15 cellular contexts compared by ENCODE assay signal in the genomic region with DNA sequence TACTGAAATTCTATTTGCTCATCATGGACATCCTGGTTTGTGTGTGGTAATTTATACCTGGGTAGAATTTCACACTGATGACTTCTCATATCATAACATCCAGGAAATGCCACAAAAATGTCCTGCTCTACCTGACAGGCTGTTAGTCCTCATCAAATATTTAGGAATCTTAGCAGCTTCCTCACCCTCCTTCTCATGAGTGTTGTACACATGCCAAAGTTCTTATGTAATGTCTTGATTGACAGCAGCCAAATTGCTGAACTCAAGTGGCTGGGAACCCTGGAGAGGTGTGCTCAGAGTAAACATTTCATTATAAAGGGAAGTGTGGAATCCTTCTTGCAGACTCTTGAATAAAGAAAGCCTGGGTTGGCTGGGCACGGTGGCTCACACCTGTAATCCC. TPM values are rescaled to one million over a fixed set of nuclear protein-coding genes. Genes with fewer than 3 reads are reported as not detected.
A peak's percentile ranks its signal among the peaks of the same experiment; 100 is the strongest.
DNase-seq lines count a peak whose midpoint lies in the region; ATAC-seq, FAIRE-seq and TF ChIP-seq lines count a peak whose summit lies in the region.
"Had no signal": no experiment of that assay in that cellular context is flagged by ENCODE, and none has a peak within 500 bp of the region (broad histone marks: within the 10 kb centered on the region; RNA-seq: fewer than 3 reads in every experiment).

No MANE protein-coding gene starts in this region.

- in situ Hi-C loops in K562 (cut with MboI) = no loop called here

- H2AFZ ChIP-seq in K562 (ENCODE audit: low read depth, low read length) (no peak overlapping the region), trophoblast cell (ENCODE audit: insufficient read depth, low read length, poor library complexity) (no peak overlapping the region)
- H2AFZ ChIP-seq: parathyroid adenoma had no signal

- TF ChIP-seq RAD21 in K562 (CRISPR knock-in tag; conservative IDR thresholded peaks at IDR 0.05 in 1 of 2, IDR thresholded peaks at IDR 0.05 in 1 of 2) = no peak

- CTCF ChIA-PET in K562 (lab: Yijun Ruan, JAX; ENCODE audit: low intra/inter-chr PET ratio) = no interaction called here

- TF ChIP-seq EP300 in K562 (IDR thresholded peaks at IDR 0.05; ENCODE audit: low read length) = no peak

- no peak overlapping the region for H4K91ac ChIP-seq in trophoblast cell (ENCODE audit: low read depth, low read length)

- H2BK5ac ChIP-seq in trophoblast cell (ENCODE audit: low read depth, low read length, poor library complexity) = no peak overlapping the region

- H3K4me2 ChIP-seq in K562 (ENCODE audit: insufficient read depth, low read length) (no peak overlapping the region), trophoblast cell (ENCODE audit: low read length) (no peak overlapping the region)

- H3K27ac ChIP-seq in K562 (ENCODE audit: extremely low read depth, low read depth, low read length) (no peak overlapping the region), trophoblast cell (ENCODE audit: low read depth, low read length) (no peak overlapping the region)
- H3K27ac ChIP-seq: parathyroid adenoma, SK-N-MC had no signal

- POLR2A ChIA-PET in K562 (lab: Yijun Ruan, JAX) = interaction anchor here (0.7 kb wide), 1 partner anchor 14 kb away, joined by 3 read pairs; no protein-coding TSS in a partner anchor

- no peak overlapping the region for H3K18ac ChIP-seq in trophoblast cell (ENCODE audit: low read length)

- no peak overlapping the region for H3K4ac ChIP-seq in trophoblast cell (ENCODE audit: low read depth, low read length)

- H3K23ac ChIP-seq in trophoblast cell (ENCODE audit: low read length) = no peak overlapping the region

- H3K4me1 ChIP-seq in K562 (replicated peaks in 1 of 2; ENCODE audit: control insufficient read depth in 2 of 2, insufficient read depth in 2 of 2, low read length in 2 of 2) (no peaks in the 10 kb centered on the region), trophoblast cell (ENCODE audit: control insufficient read depth in 1 of 2, insufficient read depth in 2 of 2, low read length in 2 of 2) (peaks cover 0 to 3% of the 10 kb centered on the region in 2 experiments)
- H3K4me1 ChIP-seq: parathyroid adenoma had no signal

- H4K8ac ChIP-seq in trophoblast cell (ENCODE audit: low read depth, low read length) = no peak overlapping the region

- H3K79me2 ChIP-seq in K562 (ENCODE audit: control insufficient read depth, insufficient read depth, low read length) = no peaks in the 10 kb centered on the region
- H3K79me2 ChIP-seq in trophoblast cell (ENCODE audit: control insufficient read depth, insufficient read depth, low read length, poor library complexity) = no peaks in the 10 kb centered on the region

- no peak for FAIRE-seq in K562 (lab: Jason Lieb, UNC)
- FAIRE-seq: GM12878 had no signal

- H3K79me1 ChIP-seq in trophoblast cell (ENCODE audit: low read length) = no peaks in the 10 kb centered on the region

- H3K9me1 ChIP-seq in K562 (ENCODE audit: control insufficient read depth, insufficient read depth, low read length) = no peaks in the 10 kb centered on the region

- no peak overlapping the region for H2BK120ac ChIP-seq in trophoblast cell (ENCODE audit: insufficient read depth, low read length, poor library complexity)

- H3K9ac ChIP-seq in K562 (ENCODE audit: insufficient read depth in 1 of 2, low read depth in 2 of 2, low read length in 2 of 2) = no peak overlapping the region
- H3K9ac ChIP-seq in trophoblast cell (ENCODE audit: low read length) = no peak overlapping the region
- H3K9ac ChIP-seq: parathyroid adenoma had no signal

- H4K20me1 ChIP-seq in K562 (replicated peaks; ENCODE audit: control insufficient read depth, insufficient read depth, low read length) = 0 out of 2 replicates have a peak, but pooled peaks cover 2% of the 10 kb centered on the region

- H3K36me3 ChIP-seq in K562 (ENCODE audit: control insufficient read depth, insufficient read depth, low read length) = no peaks in the 10 kb centered on the region
- no peaks in the 10 kb centered on the region for H3K36me3 ChIP-seq in trophoblast cell (ENCODE audit: control insufficient read depth in 1 of 2, insufficient read depth in 2 of 2, low read length in 2 of 2)

- H3K14ac ChIP-seq in trophoblast cell (ENCODE audit: low read length) = no peak overlapping the region

- 15% methylated on average over 1 of the region's 1 CpG for WGBS in K562 (ENCODE audit: insufficient coverage, low coverage, missing lambda C conversion rate)
- WGBS in trophoblast cell (ENCODE audit: extremely low coverage, insufficient coverage, insufficient read length) = no CpG with 5 or more reads among the region's 1 CpG

- DNase-seq in NCI-H1417 (lab: John Stamatoyannopoulos, UW) (peak in 2 of 3 experiments; percentile 58 to 70), NCI-H1417 treated with DMSO at 0.1 percent for 48 hours (lab: John Stamatoyannopoulos, UW) (no peak), NCI-H187 (lab: John Stamatoyannopoulos, UW) (peak; percentile 13 to 29), K562 (ENCODE audit: extremely low read depth in 1 of 4, low spot score in 3 of 4) (no peak), trophoblast cell (peak; percentile 30 to 78), head of caudate nucleus (no peak), GM10266 (ENCODE audit: extremely low spot score) (no peak)
- DNase-seq: activated B cell treated with CpG ODN at 0.5 μM for 24 hours; activated CD8-positive, alpha-beta memory T cell treated with anti-CD3 and anti-CD28 coated beads, Interleukin-2, amount 50 U/mL, for 48 hours; MV-4-11 had no signal

- no peak overlapping the region for H2BK12ac ChIP-seq in trophoblast cell (ENCODE audit: low read length)

- H3K9me3 ChIP-seq in K562 (replicated peaks; ENCODE audit: control insufficient read depth, insufficient read depth, low read depth, low read length) (no peaks in the 10 kb centered on the region), trophoblast cell (ENCODE audit: insufficient read depth, low read depth, low read length) (no peaks in the 10 kb centered on the region)

- intact Hi-C loops in K562 (cut with micrococcal nuclease) (no loop called here), head of caudate nucleus (cut with DNase I) (no loop called here)

- H3K4me3 ChIP-seq in K562 (no peak overlapping the region), trophoblast cell (ENCODE audit: low read depth, low read length) (no peak overlapping the region)
- H3K4me3 ChIP-seq: GM12878, SK-N-MC had no signal

- TF ChIP-seq CTCF in K562 (IDR thresholded peaks at IDR 0.05 in 2 of 3, conservative IDR thresholded peaks at IDR 0.05 in 1 of 3; ENCODE audit: insufficient read depth in 2 of 3, low read depth in 1 of 3, low read length in 3 of 3) (no peak), GM10266 (IDR thresholded peaks at IDR 0.05; ENCODE audit: control insufficient read depth, insufficient read depth, low read depth, missing control alignments) (no peak)

- H3K27me3 ChIP-seq in K562 (ENCODE audit: control insufficient read depth in 2 of 2, insufficient read depth in 2 of 2, low read length in 2 of 2) (no peaks in the 10 kb centered on the region; a peak in 1 of 5 replicates), trophoblast cell (ENCODE audit: insufficient read depth, low read length) (no peaks in the 10 kb centered on the region)

- ATAC-seq in K562 (no peak), GM21825 (IDR thresholded peaks at IDR 0.05; ENCODE audit: unreplicated experiment) (no peak)
- ATAC-seq: activated naive CD4-positive, alpha-beta T cell treated with anti-CD3 and anti-CD28 coated beads, Interleukin-2, amount 50 U/mL, for 72 hours; GM12878 had no signal

- H2AK5ac ChIP-seq in trophoblast cell (ENCODE audit: low read length) = no peak overlapping the region

- no TSS peak for BruUV-seq in K562 (replicated peaks; lab: Mats Ljungman, UMichigan)

- no peak overlapping the region for H4K12ac ChIP-seq in trophoblast cell (ENCODE audit: low read depth, low read length)

- TF ChIP-seq POLR2A in K562 (conservative IDR thresholded peaks at IDR 0.05) = no peak

TF ChIP-seq in K562, 482 proteins besides CTCF, POLR2A, EP300 and RAD21 (continues in another document):
- peak; percentile 87 for TF ChIP-seq PKNOX1 (IDR thresholded peaks at IDR 0.05)

RNA-seq across cellular contexts. Expression of gene EEPD1, which starts 8.9 kb away (rescaled TPM):
- total RNA-seq in K562 (2011; cell fraction: chromatin; rRNA removed; ENCODE audit: low replicate concordance) = 0.77 and 1.5 TPM in 2 replicates
- 1.3 and 1.5 TPM in 2 replicates for total RNA-seq in K562 (2011; cell fraction: nucleolus; rRNA removed)
- 1.0 and 1.2 TPM in 2 replicates for total RNA-seq in K562 (2011; cell fraction: nucleoplasm; rRNA removed)
- 0.78 and 1.5 TPM in 2 replicates for total RNA-seq in K562 (2014; rRNA removed)
- 0.38 and 0.84 TPM in 2 replicates for total RNA-seq in K562 (2014; rRNA removed; fragmentation: Illumina TruSeq; extraction: Trizol)
- 0.68 and 0.76 TPM in 2 replicates for total RNA-seq in K562 (2015; rRNA removed; fragmentation: Illumina TruSeq; extraction: Trizol)
- 0.71 and 1.9 TPM in 2 replicates for total RNA-seq in K562 (2021)
- 0.33 and 0.42 TPM in 2 replicates for polyA plus RNA-seq in K562 (2011; rRNA removed)
- polyA plus RNA-seq in K562 (2011; cell fraction: cytosol; rRNA removed) = 0.22 and 0.52 TPM in 2 replicates
- polyA plus RNA-seq in K562 (2011; cell fraction: nucleus; rRNA removed) = 0.67 and 0.71 TPM in 2 replicates
- 0.72 and 0.91 TPM in 2 replicates for polyA plus RNA-seq in K562 (2012)
- polyA plus RNA-seq in K562 (2014; fragmentation: Illumina TruSeq; extraction: Trizol) = 0.70 and 0.75 TPM in 2 replicates
- polyA plus RNA-seq in K562 (2014; fragmentation: Nextera tagmentation; extraction: Ambion mirVana) = under 1 TPM in 1 of 2 experiments, not detected in 1; 0.01 TPM
- polyA plus RNA-seq in K562 (2014; rRNA removed) = 0.85 and 1.1 TPM in 2 replicates
- polyA minus RNA-seq in K562 (2011; rRNA and poly(A)+ RNA removed) = 0.21 and 0.46 TPM in 2 replicates
- 0.82 TPM in 1 of 2 replicates, not detected in the other for polyA minus RNA-seq in K562 (2011; cell fraction: cytosol; rRNA and poly(A)+ RNA removed)
- 0.81 and 1.1 TPM in 2 replicates for polyA minus RNA-seq in K562 (2011; cell fraction: nucleus; rRNA and poly(A)+ RNA removed)
- polyA plus RNA-seq in trophoblast cell (2013) = 22.7 and 22.9 TPM in 2 replicates

Comparison
In these comparisons a context has a peak if more than half of its experiments do, and no peak if none do; other contexts are left out.
1. DNase-seq: peak in NCI-H1417 (2 of 3), NCI-H187 (2 of 2) and trophoblast cell (2 of 2); none in NCI-H1417 treated with DMSO at 0.1 percent for 48 hours (single experiment), K562 (0 of 4), head of caudate nucleus (0 of 42) and GM10266 (single experiment).